In the genomic region with DNA sequence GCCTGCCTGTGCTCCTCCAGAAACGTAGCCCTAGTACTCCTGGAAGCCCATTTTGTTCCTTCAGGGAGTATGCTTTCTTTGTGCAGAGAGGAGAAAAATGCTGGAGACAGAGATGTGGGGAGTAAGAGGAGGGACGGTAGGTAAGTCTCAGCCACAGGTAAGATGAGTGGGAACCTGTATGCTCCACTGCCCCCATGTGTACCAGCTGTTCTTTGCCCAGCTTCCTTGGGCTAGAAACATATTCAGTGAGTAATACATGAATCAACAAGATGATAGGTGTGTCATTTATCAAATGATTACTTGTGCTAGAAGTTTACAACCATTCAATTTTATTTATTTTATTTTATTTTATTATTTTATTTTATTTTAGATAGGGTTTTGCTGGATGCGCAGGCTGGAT, we compare ENCODE assay signal across 10 cellular contexts. TPM values are rescaled to one million over a fixed set of nuclear protein-coding genes. Genes with fewer than 3 reads are reported as not detected.
DNase-seq lines count a peak whose midpoint lies in the region; ATAC-seq and TF ChIP-seq lines count a peak whose summit lies in the region.
"Had no signal": no experiment of that assay in that cellular context is flagged by ENCODE, and none has a peak within 500 bp of the region (broad histone marks: within the 10 kb centered on the region; RNA-seq: fewer than 3 reads in every experiment).

No MANE protein-coding gene starts in this region.

- peak overlapping the region; percentile 64 for H3K4me3 ChIP-seq in osteoblast (ENCODE audit: insufficient read depth, low read length)
- no peak overlapping the region for H3K4me3 ChIP-seq in aorta (ENCODE audit: low read length in 2 of 2)
- H3K4me3 ChIP-seq: HAP-1 had no signal

- H3K9me3 ChIP-seq in osteoblast (ENCODE audit: low read depth, low read length) (no peaks in the 10 kb centered on the region), aorta (ENCODE audit: control insufficient read depth, low read length) (no peaks in the 10 kb centered on the region)
- H3K9me3 ChIP-seq: HAP-1 had no signal

- POLR2A ChIA-PET in activated CD8-positive, alpha-beta T cell treated with anti-CD3 and anti-CD28 coated beads for 36 hours (lab: Charles Lee) = interaction anchor here (1.0 to 2.3 kb wide), 3 partner anchors 15 to 44 kb away, joined by 4 to 10 read pairs (median 7); no protein-coding TSS in a partner anchor

- H3K4me1 ChIP-seq in osteoblast (ENCODE audit: insufficient read depth, low read length) (peaks cover 25% of the 10 kb centered on the region), aorta (ENCODE audit: control insufficient read depth in 1 of 2, insufficient read depth in 2 of 2, low read length in 2 of 2) (no peaks in the 10 kb centered on the region)
- H3K4me1 ChIP-seq: HAP-1 had no signal

- peak overlapping the region; percentile 78 for H3K4me3 Mint-ChIP-seq in activated CD8-positive, alpha-beta T cell treated with anti-CD3 and anti-CD28 coated beads for 36 hours

- peak; percentile 38 for DNase-seq in activated CD8-positive, alpha-beta T cell treated with anti-CD3 and anti-CD28 coated beads for 36 hours
- DNase-seq in osteoblast (ENCODE audit: insufficient read length, low spot score, missing footprints) = no peak
- DNase-seq in stimulated activated CD4-positive, alpha-beta T cell treated with anti-CD3 and anti-CD28 coated beads, Interleukin-2, amount 100 ng/mL, for 48 hours = no peak
- DNase-seq in aorta = no peak
- no peak for DNase-seq in NOMO-1 treated with DMSO at 0.1 percent for 48 hours (lab: John Stamatoyannopoulos, UW; ENCODE audit: unreplicated experiment)
- DNase-seq: SHP77 had no signal

- peak overlapping the region; percentile 96 for H3K27ac Mint-ChIP-seq in activated CD8-positive, alpha-beta T cell treated with anti-CD3 and anti-CD28 coated beads for 36 hours

- H3K4me1 Mint-ChIP-seq in activated CD8-positive, alpha-beta T cell treated with anti-CD3 and anti-CD28 coated beads for 36 hours (ENCODE audit: low read depth) = peaks cover 75% of the 10 kb centered on the region

- H3K36me3 Mint-ChIP-seq in activated CD8-positive, alpha-beta T cell treated with anti-CD3 and anti-CD28 coated beads for 36 hours (ENCODE audit: low read depth) = peaks cover 30% of the 10 kb centered on the region

- H3K27me3 Mint-ChIP-seq in activated CD8-positive, alpha-beta T cell treated with anti-CD3 and anti-CD28 coated beads for 36 hours = no peaks in the 10 kb centered on the region

- no peak for TF ChIP-seq CTCF in activated CD8-positive, alpha-beta T cell treated with anti-CD3 and anti-CD28 coated beads for 36 hours (IDR thresholded peaks at IDR 0.05)
- no peak for TF ChIP-seq CTCF in osteoblast (IDR thresholded peaks at IDR 0.05; ENCODE audit: extremely low read depth, low read depth, low read length)

- CTCF ChIA-PET in activated CD8-positive, alpha-beta T cell treated with anti-CD3 and anti-CD28 coated beads for 36 hours (lab: Charles Lee) = interaction anchor here (1.0 to 2.0 kb wide), 3 partner anchors 9 to 19 kb away, joined by 4 to 9 read pairs (median 7); a partner anchor contains a TSS

- 50 to 75% methylated on average over 3 of the region's 3 CpGs for WGBS in aorta, 2 donors

- peak overlapping the region; percentile 62 for H2AFZ ChIP-seq in osteoblast (ENCODE audit: low read length)

- peak; percentile 45 for ATAC-seq in GM18502 (IDR thresholded peaks at IDR 0.05; ENCODE audit: poor library complexity, unreplicated experiment)
- peak; percentile 48 for ATAC-seq in HG02798 (IDR thresholded peaks at IDR 0.05; ENCODE audit: poor library complexity, unreplicated experiment)
- peak; percentile 45 for ATAC-seq in activated CD8-positive, alpha-beta T cell treated with anti-CD3 and anti-CD28 coated beads for 36 hours
- ATAC-seq in GM21717 (IDR thresholded peaks at IDR 0.05; ENCODE audit: unreplicated experiment) = no peak
- no peak for ATAC-seq in aorta (ENCODE audit: low FRiP score)

- H3K79me2 ChIP-seq in osteoblast (ENCODE audit: insufficient read depth, low read length) = no peaks in the 10 kb centered on the region

- H3K27me3 ChIP-seq in osteoblast (ENCODE audit: insufficient read depth, low read length) (no peaks in the 10 kb centered on the region), aorta (ENCODE audit: control insufficient read depth in 1 of 2, insufficient read depth in 2 of 2, low read length in 1 of 2) (no peaks in the 10 kb centered on the region)

- intact Hi-C loops in activated CD8-positive, alpha-beta T cell treated with anti-CD3 and anti-CD28 coated beads for 36 hours (cut with micrococcal nuclease) = loop anchor here (2.0 kb wide), 1 partner anchor 14 kb away; no protein-coding TSS in a partner anchor
- intact Hi-C loops in aorta (cut with DNase I) = no loop called here

- H3K36me3 ChIP-seq in osteoblast (ENCODE audit: insufficient read depth, low read length) (no peaks in the 10 kb centered on the region), aorta (ENCODE audit: control insufficient read depth in 1 of 2, insufficient read depth in 2 of 2, low read length in 1 of 2) (no peaks in the 10 kb centered on the region)
- H3K36me3 ChIP-seq: HAP-1 had no signal

- no peaks in the 10 kb centered on the region for H4K20me1 ChIP-seq in osteoblast (ENCODE audit: insufficient read depth, low read length)

- H3K9me3 Mint-ChIP-seq in activated CD8-positive, alpha-beta T cell treated with anti-CD3 and anti-CD28 coated beads for 36 hours = no peaks in the 10 kb centered on the region

- H3K27ac ChIP-seq in osteoblast (ENCODE audit: low read depth, low read length) (peak overlapping the region; percentile 27), aorta (ENCODE audit: low read depth in 1 of 2, low read length in 2 of 2) (no peak overlapping the region)

- peak overlapping the region; percentile 77 for H3K4me2 ChIP-seq in osteoblast (ENCODE audit: insufficient read depth, low read length)

RNA-seq across cellular contexts. Expression of a gene that starts 13.6 kb away (rescaled TPM):
- total RNA-seq in activated CD8-positive, alpha-beta T cell treated with anti-CD3 and anti-CD28 coated beads for 36 hours = 10 to 100 TPM; 39.6 to 40.3 TPM
- total RNA-seq in osteoblast (15.2 and 15.3 TPM in 2 replicates), aorta (10 to 100 TPM; 17.2 to 21.3 TPM)
- polyA plus RNA-seq in aorta = 1 to 10 TPM; 1.1 to 1.7 TPM

Comparison
In these comparisons a context has a peak if more than half of its experiments do, and no peak if none do; other contexts are left out.
1. ATAC-seq: peak in GM18502 (single experiment), HG02798 (single experiment) and activated CD8-positive, alpha-beta T cell treated with anti-CD3 and anti-CD28 coated beads for 36 hours (single experiment); none in GM21717 (single experiment) and aorta (single experiment).